17 cellular contexts compared by ENCODE assay signal in the genomic region with DNA sequence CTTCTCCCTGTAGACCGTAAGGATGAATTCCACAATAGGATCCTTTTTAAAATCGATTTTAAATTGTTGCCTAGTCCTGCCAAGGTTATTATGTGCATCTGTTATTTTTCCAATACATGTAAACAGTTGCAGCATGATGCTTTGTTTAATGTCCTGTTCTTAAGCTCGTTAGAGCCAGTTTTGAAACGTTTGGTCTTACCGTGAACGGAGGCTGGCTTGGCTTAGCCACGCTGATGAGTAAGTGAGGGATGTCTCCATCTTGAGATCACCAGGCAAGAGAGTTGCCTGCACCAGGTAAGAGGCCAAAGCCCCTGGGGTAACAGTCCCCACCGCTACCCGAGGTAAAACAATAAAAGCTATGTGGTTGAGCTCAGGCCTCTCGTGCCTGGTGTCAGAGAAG. TPM values are rescaled to one million over a fixed set of nuclear protein-coding genes. Genes with fewer than 3 reads are reported as not detected.
DNase-seq lines count a peak whose midpoint lies in the region; ATAC-seq and TF ChIP-seq lines count a peak whose summit lies in the region.
"Had no signal": no experiment of that assay in that cellular context is flagged by ENCODE, and none has a peak within 500 bp of the region (broad histone marks: within the 10 kb centered on the region; RNA-seq: fewer than 3 reads in every experiment).

No MANE protein-coding gene starts in this region.

- DNase-seq in dorsolateral prefrontal cortex, result no peak
- no peak for DNase-seq in testis
- DNase-seq in medulla oblongata (ENCODE audit: extremely low spot score), result no peak
- DNase-seq in NCI-H128 (lab: John Stamatoyannopoulos, UW; ENCODE audit: unreplicated experiment), result no peak
- no peak for DNase-seq in stimulated activated naive CD8-positive, alpha-beta T cell treated with anti-CD3 and anti-CD28 coated beads, Interleukin-15, Interleukin-2, amounts not matched to agents 100 U/mL and 50 U/mL, for 24 hours
- DNase-seq: activated CD4-positive, alpha-beta memory T cell treated with anti-CD3 and anti-CD28 coated beads, Interleukin-2, amount 10 ng/mL, durations not matched to agents 7 days and 5 days; activated T-cell treated with anti-CD3 and anti-CD28 coated beads, Interleukin-2, amount 50 U/mL, for 4 hours; effector CD8-positive, alpha-beta T cell; NCI-H1417 treated with DMSO at 0.1 percent for 48 hours; NCI-H2171; NCI-H748 treated with DMSO at 0.1 percent for 48 hours; stimulated activated naive CD4-positive, alpha-beta T cell had no signal

- WGBS in testis, 2 donors, result 70 to 72% methylated on average over 10 of the region's 10 CpGs

- H3K27ac ChIP-seq in VCaP, result peak overlapping the region; percentile 20; the same call in 1 of the 2 replicates
- peak overlapping the region in 40 of 59 donors; percentile 11 to 88 (median 74) for H3K27ac ChIP-seq in dorsolateral prefrontal cortex
- peak overlapping the region; percentile 64 to 74 for H3K27ac ChIP-seq in testis
- H3K27ac ChIP-seq: parathyroid adenoma had no signal

- H3K27ac Mint-ChIP-seq in nephron, result peak overlapping the region; percentile 97 to 100 (median 100)
- H3K27ac Mint-ChIP-seq: activated CD4-positive, alpha-beta memory T cell treated with anti-CD3 and anti-CD28 coated beads, Interleukin-2, amount 10 ng/mL, durations not matched to agents 7 days and 5 days; activated naive CD8-positive, alpha-beta T cell had no signal

- intact Hi-C loops in dorsolateral prefrontal cortex (cut with DNase I) (loop anchor here in 1 of 2 donors (5.0 kb wide), 1 partner anchor 37 kb away; no protein-coding TSS in a partner anchor), testis (cut with DNase I; ENCODE audit: low total_unique reads) (no loop called here)

- H3K27me3 Mint-ChIP-seq in nephron (ENCODE audit: low read depth), result no peaks in the 10 kb centered on the region
- H3K27me3 Mint-ChIP-seq: activated CD4-positive, alpha-beta memory T cell treated with anti-CD3 and anti-CD28 coated beads, Interleukin-2, amount 10 ng/mL, durations not matched to agents 7 days and 5 days; activated naive CD8-positive, alpha-beta T cell had no signal

- ATAC-seq in GM18870 (IDR thresholded peaks at IDR 0.05; ENCODE audit: unreplicated experiment), result no peak
- ATAC-seq in stimulated activated naive CD8-positive, alpha-beta T cell treated with anti-CD3 and anti-CD28 coated beads, Interleukin-15, Interleukin-2, amounts not matched to agents 100 U/mL and 50 U/mL, for 24 hours, result no peak
- ATAC-seq: activated T-cell treated with anti-CD3 and anti-CD28 coated beads, Interleukin-2, amount 50 U/mL, for 4 hours had no signal

- peak overlapping the region in 2 of 3 experiments; percentile 77 to 84 for H3K4me3 Mint-ChIP-seq in nephron
- H3K4me3 Mint-ChIP-seq: activated CD4-positive, alpha-beta memory T cell treated with anti-CD3 and anti-CD28 coated beads, Interleukin-2, amount 10 ng/mL, durations not matched to agents 7 days and 5 days; activated naive CD8-positive, alpha-beta T cell; activated T-cell treated with anti-CD3 and anti-CD28 coated beads, Interleukin-2, amount 50 U/mL, for 4 hours had no signal

- H3K36me3 Mint-ChIP-seq in nephron (ENCODE audit: low read depth), result peaks cover 25% of the 10 kb centered on the region

- H3K4me1 Mint-ChIP-seq in nephron, result peaks cover 22% of the 10 kb centered on the region
- H3K4me1 Mint-ChIP-seq: activated CD4-positive, alpha-beta memory T cell treated with anti-CD3 and anti-CD28 coated beads, Interleukin-2, amount 10 ng/mL, durations not matched to agents 7 days and 5 days had no signal

- H3K36me3 ChIP-seq in testis (ENCODE audit: low read depth, missing control alignments), result no peaks in the 10 kb centered on the region

- H3K4me1 ChIP-seq in testis, result peaks cover 31% of the 10 kb centered on the region
- H3K4me1 ChIP-seq: parathyroid adenoma had no signal

- TF ChIP-seq CTCF in VCaP (conservative IDR thresholded peaks at IDR 0.05) (no peak), dorsolateral prefrontal cortex (IDR thresholded peaks at IDR 0.05 in 54 of 56, conservative IDR thresholded peaks at IDR 0.05 in 2 of 56; ENCODE audit: low read depth in 1 of 56, partially characterized antibody in 56 of 56) (no peak), nephron (IDR thresholded peaks at IDR 0.05; ENCODE audit: unreplicated experiment in 3 of 3) (no peak), testis (IDR thresholded peaks at IDR 0.05) (no peak)

- H3K4me3 ChIP-seq in dorsolateral prefrontal cortex (no peak overlapping the region), testis (no peak overlapping the region)

- TF ChIP-seq POLR2A in testis (IDR thresholded peaks at IDR 0.05), result no peak

- H3K27me3 ChIP-seq in dorsolateral prefrontal cortex, result no peaks in the 10 kb centered on the region
- no peaks in the 10 kb centered on the region for H3K27me3 ChIP-seq in testis

- H3K9me3 Mint-ChIP-seq in nephron, result no peaks in the 10 kb centered on the region
- H3K9me3 Mint-ChIP-seq: activated CD4-positive, alpha-beta memory T cell treated with anti-CD3 and anti-CD28 coated beads, Interleukin-2, amount 10 ng/mL, durations not matched to agents 7 days and 5 days; activated T-cell treated with anti-CD3 and anti-CD28 coated beads, Interleukin-2, amount 50 U/mL, for 4 hours had no signal

- no peaks in the 10 kb centered on the region for H3K9me3 ChIP-seq in testis

RNA-seq across cellular contexts. Expression of gene CSTB, which starts 17.3 kb away (rescaled TPM):
- 10 to 100 TPM; 21.2 to 46.5 (median 30.9) TPM for total RNA-seq in dorsolateral prefrontal cortex
- 10 to 100 TPM; 23.9 to 31.0 TPM for total RNA-seq in testis
- 49.5 TPM for polyA plus RNA-seq in testis (ENCODE audit: insufficient read depth, low read depth, low replicate concordance)

RNA-seq across cellular contexts. Expression of gene RRP1, which starts 30.6 kb away (rescaled TPM):
- total RNA-seq in dorsolateral prefrontal cortex (10 to 100 TPM; 22.5 to 48.3 (median 31.5) TPM), testis (10 to 100 TPM; 33.6 to 40.2 TPM)
- 21.1 TPM for polyA plus RNA-seq in testis (ENCODE audit: insufficient read depth, low read depth, low replicate concordance)

RNA-seq across cellular contexts. Expression of gene PDXK, which starts 39.9 kb away (rescaled TPM):
- total RNA-seq in dorsolateral prefrontal cortex, result 100 to 1,000 TPM; 169 to 469 (median 338) TPM
- total RNA-seq in testis, result 100 to 1,000 TPM; 277 to 327 TPM
- 871 TPM for polyA plus RNA-seq in testis (ENCODE audit: insufficient read depth, low read depth, low replicate concordance)

Comparison
In these comparisons a context has a peak if more than half of its experiments do, and no peak if none do; other contexts are left out.
1. H3K27ac ChIP-seq: peak in every context shown above with its lines; median percentile 74 in dorsolateral prefrontal cortex; 69 in testis; 20 in VCaP.